16 cellular contexts compared by ENCODE assay signal in the genomic region with DNA sequence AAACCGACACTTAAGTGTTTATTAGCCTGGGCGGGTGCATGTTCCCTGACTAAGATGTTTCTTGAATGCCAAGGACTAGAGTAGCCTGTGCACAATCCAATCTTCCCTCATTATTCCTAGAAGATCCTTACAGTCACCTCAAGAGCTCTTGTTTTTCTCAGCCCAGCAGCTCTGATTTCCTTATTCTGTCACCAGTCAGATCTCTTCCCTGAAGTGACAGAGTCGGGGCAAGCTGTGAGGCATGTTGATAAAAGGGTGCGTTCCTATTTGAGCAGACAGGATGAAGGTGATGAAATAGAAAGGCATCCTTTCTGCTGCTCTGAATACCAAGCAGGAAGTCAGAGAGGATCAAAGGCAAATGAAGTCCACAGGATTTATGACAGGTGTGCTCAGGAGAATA.
DNase-seq lines count a peak whose midpoint lies in the region; ATAC-seq and TF ChIP-seq lines count a peak whose summit lies in the region.
"Had no signal": no experiment of that assay in that cellular context is flagged by ENCODE, and none has a peak within 500 bp of the region (broad histone marks: within the 10 kb centered on the region; RNA-seq: fewer than 3 reads in every experiment).

No MANE protein-coding gene starts in this region.

- no peak for TF ChIP-seq CTCF in DND-41 (IDR thresholded peaks at IDR 0.05; ENCODE audit: borderline replicate concordance, extremely low read depth, low read length, poor library complexity, severe bottlenecking)
- no peak for TF ChIP-seq CTCF in gastroesophageal sphincter (IDR thresholded peaks at IDR 0.05)

- peak; percentile 63 for DNase-seq in DND-41
- DNase-seq in NCI-H526 treated with DMSO at 0.1 percent for 48 hours (lab: John Stamatoyannopoulos, UW): peak; percentile 44
- no peak for DNase-seq in HCEC 1CT
- DNase-seq: activated CD4-positive, alpha-beta T cell treated with anti-CD3 and anti-CD28 coated beads, Interleukin-2, amount 10 ng/mL, durations not matched to agents 24 days and 14 days; activated naive CD4-positive, alpha-beta T cell treated with Interleukin-2 at 50 U/mL for 16 hours; CD8-positive, alpha-beta memory T cell; NCI-H2029 treated with DMSO at 0.1 percent for 48 hours; stimulated activated CD4-positive, alpha-beta T cell treated with anti-CD3 and anti-CD28 coated beads, Interleukin-15, amount 100 ng/mL, for 24 hours; stimulated activated naive CD4-positive, alpha-beta T cell had no signal

- no peak for TF ChIP-seq POLR2A in gastroesophageal sphincter (IDR thresholded peaks at IDR 0.05)

- no peaks in the 10 kb centered on the region for H4K20me1 ChIP-seq in DND-41 (ENCODE audit: insufficient read depth, low read length)

- H3K27me3 ChIP-seq in DND-41 (ENCODE audit: insufficient read depth, low read length, poor library complexity): no peaks in the 10 kb centered on the region
- H3K27me3 ChIP-seq in gastroesophageal sphincter: no peaks in the 10 kb centered on the region
- no peaks in the 10 kb centered on the region for H3K27me3 ChIP-seq in rectal smooth muscle tissue (ENCODE audit: control insufficient read depth, insufficient read depth, low read length)
- H3K27me3 ChIP-seq: ascending aorta, neural progenitor cell had no signal

- H2AFZ ChIP-seq in DND-41 (ENCODE audit: low read depth, low read length): peak overlapping the region; percentile 42
- H2AFZ ChIP-seq: neural progenitor cell had no signal

- WGBS in gastroesophageal sphincter (ENCODE audit: low coverage in 1 of 2), 2 donors: 34 to 45% methylated on average over 3 to 4 of the region's 4 CpGs

- no peaks in the 10 kb centered on the region for H3K36me3 ChIP-seq in DND-41 (ENCODE audit: insufficient read depth, low read length)
- no peaks in the 10 kb centered on the region for H3K36me3 ChIP-seq in gastroesophageal sphincter
- no peaks in the 10 kb centered on the region for H3K36me3 ChIP-seq in rectal smooth muscle tissue (ENCODE audit: control insufficient read depth, insufficient read depth, low read length)
- H3K36me3 ChIP-seq: ascending aorta, neural progenitor cell had no signal

- H3K4me3 ChIP-seq in DND-41 (ENCODE audit: low read depth in 1 of 2, low read length in 2 of 2) (no peak overlapping the region), gastroesophageal sphincter (no peak overlapping the region), rectal smooth muscle tissue (ENCODE audit: low read length) (no peak overlapping the region)
- H3K4me3 ChIP-seq: ascending aorta, neural progenitor cell had no signal

- TF ChIP-seq EP300 in gastroesophageal sphincter (IDR thresholded peaks at IDR 0.05): no peak

- H3K27ac ChIP-seq in DND-41 (ENCODE audit: low read length) (peak overlapping the region; percentile 48), gastroesophageal sphincter (peak overlapping the region; percentile 39 to 59 (median 46)), rectal smooth muscle tissue (ENCODE audit: low read depth, low read length) (peak overlapping the region; percentile 77)
- H3K27ac ChIP-seq: ascending aorta, neural progenitor cell had no signal

- ATAC-seq in DND-41 (ENCODE audit: insufficient read depth, low read depth) (peak; percentile 97), gastroesophageal sphincter (peak; percentile 53), GM18868 (IDR thresholded peaks at IDR 0.05; ENCODE audit: unreplicated experiment) (no peak), GM19324 (IDR thresholded peaks at IDR 0.05; ENCODE audit: low FRiP score, unreplicated experiment) (no peak), GM21515 (IDR thresholded peaks at IDR 0.05; ENCODE audit: unreplicated experiment) (no peak)

- no peaks in the 10 kb centered on the region for H3K9me3 ChIP-seq in DND-41 (ENCODE audit: insufficient read depth, low read length, severe bottlenecking)
- no peaks in the 10 kb centered on the region for H3K9me3 ChIP-seq in gastroesophageal sphincter
- H3K9me3 ChIP-seq: ascending aorta had no signal

- H3K4me2 ChIP-seq in DND-41 (ENCODE audit: insufficient read depth, low read length): peak overlapping the region; percentile 18
- H3K4me2 ChIP-seq: neural progenitor cell had no signal

- H3K9ac ChIP-seq in DND-41 (ENCODE audit: low read depth, low read length) (no peak overlapping the region), rectal smooth muscle tissue (ENCODE audit: low read length) (no peak overlapping the region)
- H3K9ac ChIP-seq: neural progenitor cell had no signal

- H3K79me2 ChIP-seq in DND-41 (ENCODE audit: insufficient read depth, low read length): no peaks in the 10 kb centered on the region

- H3K4me1 ChIP-seq in DND-41 (ENCODE audit: insufficient read depth, low read length) (peaks cover 11% of the 10 kb centered on the region), gastroesophageal sphincter (peaks cover 0 to 23% (median 3%) of the 10 kb centered on the region in 3 donors), rectal smooth muscle tissue (ENCODE audit: control insufficient read depth, insufficient read depth, low read length) (peaks cover 5% of the 10 kb centered on the region)
- H3K4me1 ChIP-seq: ascending aorta had no signal

Comparison
In these comparisons a context has a peak if more than half of its experiments do, and no peak if none do; other contexts are left out.
1. ATAC-seq: peak in DND-41 (single experiment) and gastroesophageal sphincter (single experiment); none in GM18868 (single experiment), GM19324 (single experiment) and GM21515 (single experiment).
2. Peak in every context shown above with its lines, with median percentiles within 50 percentile points of each other: H3K27ac ChIP-seq.